In the genomic region with DNA sequence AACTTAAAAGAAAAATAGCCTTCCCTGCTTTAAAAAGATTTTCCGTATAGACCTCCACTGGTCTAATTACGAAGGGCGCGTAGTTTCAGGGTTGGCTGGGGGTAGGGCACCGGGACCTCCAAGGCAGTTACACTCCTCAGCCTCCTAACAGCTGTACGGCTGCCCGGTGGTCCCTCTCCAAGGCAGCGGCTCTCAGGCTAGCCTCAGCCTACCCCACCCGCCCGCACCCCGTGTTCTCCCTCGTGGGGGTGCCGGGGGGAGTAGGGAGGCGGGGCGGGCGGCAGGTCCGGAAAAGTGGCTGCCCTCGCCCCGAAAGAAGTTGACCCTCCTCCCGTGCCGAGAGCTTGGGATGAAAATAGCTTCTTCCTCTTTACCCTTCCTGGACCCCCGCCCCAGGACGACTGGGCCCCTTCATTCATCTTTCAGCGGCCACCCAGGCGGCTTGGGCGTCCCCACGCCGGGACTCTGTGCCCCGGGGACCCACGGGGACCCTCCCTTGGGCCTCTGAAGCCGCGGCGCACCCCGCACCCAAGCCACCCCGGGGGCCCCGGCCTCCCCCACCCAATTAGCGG, we compare ENCODE assay signal across 8 cellular contexts. TPM values are rescaled to one million over a fixed set of nuclear protein-coding genes. Genes with fewer than 3 reads are reported as not detected.
A peak's percentile ranks its signal among the peaks of the same experiment; 100 is the strongest.
DNase-seq lines count a peak whose midpoint lies in the region; ATAC-seq and TF ChIP-seq lines count a peak whose summit lies in the region.

No MANE protein-coding gene starts in this region.

- TF ChIP-seq POLR2A in esophagus squamous epithelium (IDR thresholded peaks at IDR 0.05), result no peak

- peaks cover 2% of the 10 kb centered on the region; the same call in 1 of the 2 replicates for H3K36me3 ChIP-seq in MG63
- H3K36me3 ChIP-seq in esophagus squamous epithelium, result peaks cover 0 to 13% (median 0%) of the 10 kb centered on the region in 3 donors

- H3K4me3 Mint-ChIP-seq in natural killer cell treated with Interleukin-12 subunit alpha and Interleukin-12 subunit beta and Interleukin-15 and Interleukin-18, amount 100 ng/mL, for 72 hours, result peak overlapping the region; percentile 88

- ATAC-seq in natural killer cell treated with Interleukin-12 subunit alpha and Interleukin-12 subunit beta and Interleukin-15 and Interleukin-18, amount 100 ng/mL, for 72 hours, result no peak

- H3K4me1 Mint-ChIP-seq in natural killer cell treated with Interleukin-12 subunit alpha and Interleukin-12 subunit beta and Interleukin-15 and Interleukin-18, amount 100 ng/mL, for 72 hours (ENCODE audit: low read depth in 2 of 2), result peaks cover 12 to 18% of the 10 kb centered on the region in 2 donors

- H3K9me3 ChIP-seq in MG63 (no peaks in the 10 kb centered on the region), esophagus squamous epithelium (no peaks in the 10 kb centered on the region)

- no peaks in the 10 kb centered on the region for H3K36me3 Mint-ChIP-seq in natural killer cell treated with Interleukin-12 subunit alpha and Interleukin-12 subunit beta and Interleukin-15 and Interleukin-18, amount 100 ng/mL, for 72 hours

- peak overlapping the region; percentile 86 for H3K4me3 ChIP-seq in MG63
- H3K4me3 ChIP-seq in esophagus squamous epithelium, result peak overlapping the region; percentile 72 to 94 (median 88)

- WGBS in esophagus squamous epithelium, 2 donors, result 1 to 2% methylated on average over 6 to 8 of the region's 37 CpGs

- DNase-seq in NCI-H524 (lab: John Stamatoyannopoulos, UW) (peak; percentile 32 to 63), NCI-H524 treated with DMSO at 0.1 percent for 48 hours (lab: John Stamatoyannopoulos, UW) (no peak), MG63 (peak; percentile 21), activated T-cell treated with anti-CD3 and anti-CD28 coated beads for 4 hours (peak; percentile 6), esophagus squamous epithelium (lab: John Stamatoyannopoulos, UW) (no peak), HPDE6-E6E7 (ENCODE audit: extremely low spot score) (no peak), NCI-H2107 (lab: John Stamatoyannopoulos, UW) (no peak)
- no peak for DNase-seq in natural killer cell treated with Interleukin-12 subunit alpha and Interleukin-12 subunit beta and Interleukin-15 and Interleukin-18, amount 100 ng/mL, for 72 hours (ENCODE audit: low spot score)

- H3K27me3 ChIP-seq in MG63 (no peaks in the 10 kb centered on the region), esophagus squamous epithelium (no peaks in the 10 kb centered on the region)

- no peaks in the 10 kb centered on the region for H3K9me3 Mint-ChIP-seq in natural killer cell treated with Interleukin-12 subunit alpha and Interleukin-12 subunit beta and Interleukin-15 and Interleukin-18, amount 100 ng/mL, for 72 hours

- H3K27me3 Mint-ChIP-seq in natural killer cell treated with Interleukin-12 subunit alpha and Interleukin-12 subunit beta and Interleukin-15 and Interleukin-18, amount 100 ng/mL, for 72 hours, result no peaks in the 10 kb centered on the region

- no peak for TF ChIP-seq CTCF in esophagus squamous epithelium (IDR thresholded peaks at IDR 0.05)

- intact Hi-C loops in esophagus squamous epithelium (cut with DNase I), result loop anchor here (5.0 kb wide), 1 partner anchor 69 kb away; no protein-coding TSS in a partner anchor

- H3K27ac ChIP-seq in esophagus squamous epithelium, result peak overlapping the region; percentile 96 to 100 (median 100)

- H3K27ac Mint-ChIP-seq in natural killer cell treated with Interleukin-12 subunit alpha and Interleukin-12 subunit beta and Interleukin-15 and Interleukin-18, amount 100 ng/mL, for 72 hours, result peak overlapping the region; percentile 78 to 80

- H3K4me1 ChIP-seq in esophagus squamous epithelium, result peaks cover 4 to 52% (median 14%) of the 10 kb centered on the region in 3 donors

RNA-seq across cellular contexts. Expression of a gene that starts 1.0 kb away (rescaled TPM):
- 7.1 and 12.0 TPM in 2 replicates for total RNA-seq in MG63 (2014; rRNA removed; shearing (Covaris generic); ENCODE audit: low replicate concordance)
- total RNA-seq in esophagus squamous epithelium, result 10 to 100 TPM; 25.6 to 56.9 (median 35.2) TPM
- total RNA-seq in natural killer cell treated with Interleukin-12 subunit alpha and Interleukin-12 subunit beta and Interleukin-15 and Interleukin-18, amount 100 ng/mL, for 72 hours, result 10 to 100 TPM; 17.1 to 17.5 TPM

Comparison
In these comparisons a context has a peak if more than half of its experiments do, and no peak if none do; other contexts are left out.
1. DNase-seq: peak in NCI-H524 (2 of 2), MG63 (single experiment) and activated T-cell treated with anti-CD3 and anti-CD28 coated beads for 4 hours (single experiment); none in NCI-H524 treated with DMSO at 0.1 percent for 48 hours (single experiment), esophagus squamous epithelium (single experiment), natural killer cell treated with Interleukin-12 subunit alpha and Interleukin-12 subunit beta and Interleukin-15 and Interleukin-18, amount 100 ng/mL, for 72 hours (single experiment), HPDE6-E6E7 (single experiment) and NCI-H2107 (single experiment).